ENCODE assay signal across 8 cellular contexts in genomic region chr12:111685811-111686573, GRCh38. TPM values are rescaled to one million over a fixed set of nuclear protein-coding genes. Genes with fewer than 3 reads are reported as not detected.
DNase-seq lines count a peak whose midpoint lies in the region; ATAC-seq lines count a peak whose summit lies in the region.

Gene ACAD10 (plus strand): TSS chr12:111686053. CDS start chr12:111692710, 6,657 bp downstream.
A gene with protein sequence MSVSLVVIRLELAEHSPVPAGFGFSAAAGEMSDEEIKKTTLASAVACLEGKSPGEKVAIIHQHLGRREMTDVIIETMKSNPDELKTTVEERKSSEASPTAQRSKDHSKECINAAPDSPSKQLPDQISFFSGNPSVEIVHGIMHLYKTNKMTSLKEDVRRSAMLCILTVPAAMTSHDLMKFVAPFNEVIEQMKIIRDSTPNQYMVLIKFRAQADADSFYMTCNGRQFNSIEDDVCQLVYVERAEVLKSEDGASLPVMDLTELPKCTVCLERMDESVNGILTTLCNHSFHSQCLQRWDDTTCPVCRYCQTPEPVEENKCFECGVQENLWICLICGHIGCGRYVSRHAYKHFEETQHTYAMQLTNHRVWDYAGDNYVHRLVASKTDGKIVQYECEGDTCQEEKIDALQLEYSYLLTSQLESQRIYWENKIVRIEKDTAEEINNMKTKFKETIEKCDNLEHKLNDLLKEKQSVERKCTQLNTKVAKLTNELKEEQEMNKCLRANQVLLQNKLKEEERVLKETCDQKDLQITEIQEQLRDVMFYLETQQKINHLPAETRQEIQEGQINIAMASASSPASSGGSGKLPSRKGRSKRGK (minus strand): TSS chr12:111685956. CDS start chr12:111685792, 164 bp downstream.

- peaks cover 7% of the 10 kb centered on the region for H3K4me1 ChIP-seq in effector memory CD4-positive, alpha-beta T cell (ENCODE audit: control insufficient read depth, insufficient read depth, low read length, poor library complexity, severe bottlenecking)

- no peaks in the 10 kb centered on the region for H3K9me3 ChIP-seq in effector memory CD4-positive, alpha-beta T cell (ENCODE audit: control insufficient read depth, low read length)

- DNase-seq in COLO829 (ENCODE audit: low spot score) (peak; percentile 93), HT1080 (ENCODE audit: low read depth) (peak; percentile 95), NOMO-1 (lab: John Stamatoyannopoulos, UW; ENCODE audit: unreplicated experiment in 2 of 2) (peak; percentile 90 to 93), lung microvascular endothelial cell (ENCODE audit: low read depth in 2 of 2) (peak; percentile 95 to 98)
- peak; percentile 87 to 91 (median 90) for DNase-seq in effector memory CD4-positive, alpha-beta T cell
- DNase-seq in stimulated activated CD4-positive, alpha-beta T cell treated with anti-CD3 and anti-CD28 coated beads, TNF-alpha, amount 100 ng/mL, for 4 hours (ENCODE audit: low read depth in 3 of 3) = peak; percentile 80 to 86 (median 84)

- CTCF ChIA-PET in activated CD8-positive, alpha-beta memory T cell treated with anti-CD3 and anti-CD28 coated beads for 36 hours (lab: Charles Lee) = interaction anchor here (0.9 to 1.4 kb wide), 4 partner anchors 12 to 289 kb away, joined by 3 to 5 read pairs (median 3); no protein-coding TSS in a partner anchor

- POLR2A ChIA-PET in activated CD8-positive, alpha-beta memory T cell treated with anti-CD3 and anti-CD28 coated beads for 36 hours (lab: Charles Lee) = interaction anchor here (0.6 to 1.2 kb wide), 5 partner anchors 13 to 1405 kb away, joined by 3 to 6 read pairs (median 3); partner anchors contain the start of gene ATP2A2

- peak within 1 kb of the TSS; percentile 68 for H3K4me3 ChIP-seq in effector memory CD4-positive, alpha-beta T cell (ENCODE audit: insufficient read depth, low read depth, low read length, poor library complexity, severe bottlenecking)

- H3K27ac ChIP-seq in effector memory CD4-positive, alpha-beta T cell (ENCODE audit: insufficient read depth, low read length, poor library complexity, severe bottlenecking) = peak within 1 kb of the TSS; percentile 73

- peak; percentile 86 for ATAC-seq in GM21360 (IDR thresholded peaks at IDR 0.05; ENCODE audit: unreplicated experiment)

- H3K27me3 ChIP-seq in effector memory CD4-positive, alpha-beta T cell (replicated peaks; ENCODE audit: control insufficient read depth, insufficient read depth, low read length, poor library complexity, severe bottlenecking) = no peaks in the 10 kb centered on the region

- peaks cover 19% of the 10 kb centered on the region for H3K36me3 ChIP-seq in effector memory CD4-positive, alpha-beta T cell (ENCODE audit: control insufficient read depth, insufficient read depth, low read length)

RNA-seq across cellular contexts. Expression of gene ACAD10, which starts in this region (rescaled TPM):
- 10.7 and 12.9 TPM in 2 replicates for total RNA-seq in HT1080 (2014; rRNA removed; shearing (Covaris generic))
- 9.6 and 12.2 TPM in 2 replicates for polyA plus RNA-seq in HT1080 (2015; cell fraction: cytosol; rRNA removed)
- 97.0 and 106 TPM in 2 replicates for polyA plus RNA-seq in HT1080 (2015; cell fraction: nucleus; rRNA removed)
- 10 to 100 TPM; 20.0 to 20.8 TPM for total RNA-seq in activated CD8-positive, alpha-beta memory T cell treated with anti-CD3 and anti-CD28 coated beads for 36 hours
- 8.3 and 10.9 TPM in 2 replicates for total RNA-seq in lung microvascular endothelial cell

RNA-seq across cellular contexts. Expression of the second gene that starts in this region (rescaled TPM):
- 17.8 and 18.9 TPM in 2 replicates for total RNA-seq in HT1080 (2014; rRNA removed; shearing (Covaris generic))
- polyA plus RNA-seq in HT1080 (2015; cell fraction: cytosol; rRNA removed) = 14.3 and 15.2 TPM in 2 replicates
- 14.8 and 19.7 TPM in 2 replicates for polyA plus RNA-seq in HT1080 (2015; cell fraction: nucleus; rRNA removed)
- total RNA-seq in activated CD8-positive, alpha-beta memory T cell treated with anti-CD3 and anti-CD28 coated beads for 36 hours = 10 to 100 TPM; 19.7 to 20.4 TPM
- 12.2 and 15.9 TPM in 2 replicates for total RNA-seq in lung microvascular endothelial cell

Comparison
In these comparisons a context has a peak if more than half of its experiments do, and no peak if none do; other contexts are left out.
1. Peak in every context shown above with its lines: DNase-seq, ATAC-seq, H3K4me3 ChIP-seq and H3K27ac ChIP-seq.